13 cellular contexts compared by ENCODE assay signal in genomic region chr3:42546691-42547213, GRCh38. TPM values are rescaled to one million over a fixed set of nuclear protein-coding genes. Genes with fewer than 3 reads are reported as not detected.
DNase-seq lines count a peak whose midpoint lies in the region; ATAC-seq, FAIRE-seq and TF ChIP-seq lines count a peak whose summit lies in the region.
"Had no signal": no experiment of that assay in that cellular context is flagged by ENCODE, and none has a peak within 500 bp of the region (broad histone marks: within the 10 kb centered on the region; RNA-seq: fewer than 3 reads in every experiment).

No MANE protein-coding gene starts in this region.

- TF ChIP-seq CTCF in H1 (IDR thresholded peaks at IDR 0.05; ENCODE audit: control extremely low read depth in 1 of 3, insufficient read depth in 1 of 3, low read depth in 1 of 3, low read length in 3 of 3): no peak
- TF ChIP-seq CTCF in upper lobe of left lung (IDR thresholded peaks at IDR 0.05): no peak

- H3K14ac ChIP-seq in H1 (ENCODE audit: insufficient read length): no peak overlapping the region

- H3K18ac ChIP-seq in H1 (ENCODE audit: extremely low read depth, low read length): no peak overlapping the region

- CTCF ChIA-PET in H1 (lab: Charles Lee; ENCODE audit: partially characterized antibody): interaction anchor here (0.6 to 23.9 kb wide), 27 partner anchors 11 to 589 kb away, joined by 3 to 458 read pairs (median 4); partner anchors contain the start of gene VIPR1

- no peaks in the 10 kb centered on the region for H3K23me2 ChIP-seq in H1 (ENCODE audit: low read depth, low read length)

- H4K5ac ChIP-seq in H1 (ENCODE audit: insufficient read length, low read depth, low read length): no peak overlapping the region

- TF ChIP-seq EP300 in H1 (IDR thresholded peaks at IDR 0.05; ENCODE audit: borderline replicate concordance in 1 of 2, low read depth in 2 of 2, low read length in 2 of 2) (no peak), upper lobe of left lung (IDR thresholded peaks at IDR 0.05) (no peak)

- no peak for FAIRE-seq in H1 (lab: Jason Lieb, UNC)

- H3K23ac ChIP-seq in H1 (ENCODE audit: insufficient read length): no peak overlapping the region

- H3K27me3 ChIP-seq in H1 (replicated peaks in 1 of 4; ENCODE audit: control insufficient read depth in 3 of 4, extremely low read depth in 1 of 4, insufficient read depth in 3 of 4, low read length in 3 of 4) (no peaks in the 10 kb centered on the region), upper lobe of left lung (no peaks in the 10 kb centered on the region)
- H3K27me3 ChIP-seq: MG63 had no signal

- no peaks in the 10 kb centered on the region for H3K79me1 ChIP-seq in H1 (ENCODE audit: low read depth, low read length)

- H2BK5ac ChIP-seq in H1 (ENCODE audit: low read depth, low read length): no peak overlapping the region

- TF ChIP-seq POLR2A in H1 (IDR thresholded peaks at IDR 0.05; ENCODE audit: control extremely low read depth in 1 of 2, low read depth in 2 of 2, low read length in 2 of 2) (no peak), upper lobe of left lung (IDR thresholded peaks at IDR 0.05) (no peak)

- H2AK5ac ChIP-seq in H1 (ENCODE audit: low read depth, low read length): no peak overlapping the region

- DNase-seq in D341Med (ENCODE audit: low spot score): peak; percentile 11
- no peak for DNase-seq in SK-N-MC (ENCODE audit: low read depth, low spot score)
- no peak for DNase-seq in H1 (ENCODE audit: low read depth in 1 of 2, low spot score in 2 of 2)
- DNase-seq in upper lobe of left lung: peak in 1 of 2 donors; percentile 11
- DNase-seq in COLO668 (lab: John Stamatoyannopoulos, UW; ENCODE audit: unreplicated experiment): no peak
- no peak for DNase-seq in activated CD4-positive, CD25-positive, alpha-beta regulatory T cell (lab: John Stamatoyannopoulos, UW)
- DNase-seq: GF-D8, NCI-H1436 treated with DMSO at 0.1 percent for 48 hours had no signal

- H3K9ac ChIP-seq in SK-N-MC (ENCODE audit: insufficient read length): no peak overlapping the region
- no peak overlapping the region for H3K9ac ChIP-seq in H1 (replicated peaks in 1 of 4; ENCODE audit: extremely low read depth in 1 of 4, low read depth in 3 of 4, low read length in 3 of 4)
- H3K9ac ChIP-seq: GM23248 had no signal

- H3K9me3 ChIP-seq in SK-N-MC (ENCODE audit: low read depth, low read length) (no peaks in the 10 kb centered on the region), H1 (ENCODE audit: insufficient read depth in 2 of 2, low read depth in 1 of 2, low read length in 1 of 2) (no peaks in the 10 kb centered on the region), upper lobe of left lung (no peaks in the 10 kb centered on the region)
- H3K9me3 ChIP-seq: MG63 had no signal

- H3K36me3 ChIP-seq in SK-N-MC (ENCODE audit: insufficient read depth, low read length) (no peaks in the 10 kb centered on the region), H1 (ENCODE audit: control insufficient read depth in 2 of 4, insufficient read depth in 4 of 4, low read length in 3 of 4) (peaks cover 0 to 9% (median 1%) of the 10 kb centered on the region in 4 experiments; a peak in 3 of 8 replicates), upper lobe of left lung (peaks cover 0 to 19% (median 3%) of the 10 kb centered on the region in 4 donors)
- H3K36me3 ChIP-seq: MG63 had no signal

- no peak for TF ChIP-seq RAD21 in H1 (IDR thresholded peaks at IDR 0.05 in 1 of 2, conservative IDR thresholded peaks at IDR 0.05 in 1 of 2; ENCODE audit: low read depth in 2 of 2, low read length in 2 of 2)

- WGBS in H1 (ENCODE audit: extremely low coverage in 1 of 2, insufficient coverage in 1 of 2, insufficient read length in 1 of 2, insufficient replicate concordance in 2 of 2, low coverage in 1 of 2, low lambda C conversion rate in 2 of 2, missing lambda C conversion rate in 1 of 2), 2 experiments: 90% methylated on average over 3 of the region's 3 CpGs; no CpG with 5 or more reads in 1 of the 2 experiments
- WGBS in upper lobe of left lung, 2 donors: 83 to 98% methylated on average over 3 of the region's 3 CpGs

- no peak overlapping the region for H4K8ac ChIP-seq in H1 (ENCODE audit: extremely low read depth, insufficient read depth, low read length)

- peaks cover 0 to 2% of the 10 kb centered on the region in 2 experiments for H4K20me1 ChIP-seq in H1 (replicated peaks in 1 of 2; ENCODE audit: control insufficient read depth in 1 of 2, insufficient read depth in 2 of 2, low read length in 2 of 2)

- peak overlapping the region; percentile 31 for H3K27ac ChIP-seq in SK-N-MC
- no peak overlapping the region for H3K27ac ChIP-seq in H1 (ENCODE audit: low read depth, low read length)
- peak overlapping the region; percentile 45 to 92 (median 88) for H3K27ac ChIP-seq in upper lobe of left lung
- H3K27ac ChIP-seq: GM23248, PC-9, RWPE1 had no signal

- no peak overlapping the region for H2BK20ac ChIP-seq in H1 (ENCODE audit: low read length)

- H2BK120ac ChIP-seq in H1 (replicated peaks; ENCODE audit: low read depth, low read length): no peak overlapping the region

- H3K4me1 ChIP-seq in H1 (replicated peaks in 1 of 4; ENCODE audit: control insufficient read depth in 3 of 4, insufficient read depth in 4 of 4, low read length in 3 of 4): no peaks in the 10 kb centered on the region
- H3K4me1 ChIP-seq in upper lobe of left lung: peaks cover 53 to 62% (median 59%) of the 10 kb centered on the region in 4 donors

- no peak overlapping the region for H3K4me2 ChIP-seq in H1 (ENCODE audit: insufficient read depth in 1 of 2, low read depth in 2 of 2, low read length in 2 of 2)
- H3K4me2 ChIP-seq: PC-9 had no signal

- no peak overlapping the region for H2BK12ac ChIP-seq in H1 (ENCODE audit: low read depth, low read length)

- H3K79me2 ChIP-seq in H1 (ENCODE audit: control insufficient read depth in 1 of 2, insufficient read depth in 2 of 2, low read length in 2 of 2): no peaks in the 10 kb centered on the region

- ATAC-seq in upper lobe of left lung (ENCODE audit: low FRiP score in 2 of 2): no peak
- no peak for ATAC-seq in HG03457 (IDR thresholded peaks at IDR 0.05; ENCODE audit: unreplicated experiment)

- POLR2A ChIA-PET in H1 (lab: Charles Lee; ENCODE audit: partially characterized antibody): interaction anchor here (3.4 kb wide), 1 partner anchor 15 kb away, joined by 8 read pairs; no protein-coding TSS in a partner anchor

- no peak overlapping the region for H2BK15ac ChIP-seq in H1 (ENCODE audit: low read length)

- H3K4me3 ChIP-seq in SK-N-MC (no peak overlapping the region), H1 (ENCODE audit: extremely low read depth in 1 of 4, insufficient read depth in 2 of 4, low read depth in 3 of 4, low read length in 4 of 4) (no peak overlapping the region), upper lobe of left lung (no peak overlapping the region)
- H3K4me3 ChIP-seq: GM23248, MG63, PC-9 had no signal

- H4K91ac ChIP-seq in H1 (replicated peaks; ENCODE audit: insufficient read length, low read length): no peak overlapping the region

- H3K56ac ChIP-seq in H1 (replicated peaks; ENCODE audit: insufficient read length, low read depth, low read length): no peak overlapping the region

- no peak overlapping the region for H2AFZ ChIP-seq in H1 (ENCODE audit: low read length)
- H2AFZ ChIP-seq: GM23248, PC-9 had no signal

- H3K4ac ChIP-seq in H1 (replicated peaks; ENCODE audit: insufficient read length, low read depth, low read length): no peak overlapping the region

RNA-seq across cellular contexts. Expression of gene SEC22C, which starts 35.0 kb away (rescaled TPM):
- 38.3 and 38.5 TPM in 2 replicates for total RNA-seq in H1 (2021; fragmentation: NEBNext Ultra II Directional; extraction: Animal tissue kit (Norgen Biotek cat#: 25700))
- 19.8 and 23.4 TPM in 2 replicates for polyA plus RNA-seq in H1 (2011; rRNA removed)
- polyA plus RNA-seq in H1 (2011; cell fraction: cytosol; rRNA removed): 25.6 TPM
- polyA plus RNA-seq in H1 (2011; cell fraction: nucleus; rRNA removed): 22.7 TPM
- polyA plus RNA-seq in H1 (2012, experiment 1 of 2): 25.4 to 32.0 TPM (median 31.8 TPM) in 4 replicates
- 19.9 TPM for polyA plus RNA-seq in H1 (2012, experiment 2 of 2)
- 30.9 TPM for polyA plus RNA-seq in H1 (2013, experiment 1 of 2)
- 32.7 TPM for polyA plus RNA-seq in H1 (2013, experiment 2 of 2)
- polyA minus RNA-seq in H1 (2011; rRNA and poly(A)+ RNA removed): 20.6 and 29.3 TPM in 2 replicates
- polyA minus RNA-seq in H1 (2011; cell fraction: cytosol; rRNA and poly(A)+ RNA removed): 18.1 TPM
- polyA minus RNA-seq in H1 (2011; cell fraction: nucleus; rRNA and poly(A)+ RNA removed): 19.2 TPM
- total RNA-seq in upper lobe of left lung: 10 to 100 TPM; 36.3 to 59.7 (median 50.6) TPM

RNA-seq across cellular contexts. Expression of gene SS18L2, which starts 43.9 kb away (rescaled TPM):
- total RNA-seq in H1 (2021; fragmentation: NEBNext Ultra II Directional; extraction: Animal tissue kit (Norgen Biotek cat#: 25700)): 80.7 and 82.7 TPM in 2 replicates
- polyA plus RNA-seq in H1 (2011; rRNA removed): 32.1 and 61.2 TPM in 2 replicates
- polyA plus RNA-seq in H1 (2011; cell fraction: cytosol; rRNA removed): 73.3 TPM
- polyA plus RNA-seq in H1 (2011; cell fraction: nucleus; rRNA removed): 21.5 TPM
- polyA plus RNA-seq in H1 (2012, experiment 1 of 2): 82.1 to 130 TPM (median 92.2 TPM) in 4 replicates
- 61.5 TPM for polyA plus RNA-seq in H1 (2012, experiment 2 of 2)
- polyA plus RNA-seq in H1 (2013, experiment 1 of 2): 91.7 TPM
- 91.6 TPM for polyA plus RNA-seq in H1 (2013, experiment 2 of 2)
- 24.6 and 29.3 TPM in 2 replicates for polyA minus RNA-seq in H1 (2011; rRNA and poly(A)+ RNA removed)
- polyA minus RNA-seq in H1 (2011; cell fraction: cytosol; rRNA and poly(A)+ RNA removed): 19.2 TPM
- polyA minus RNA-seq in H1 (2011; cell fraction: nucleus; rRNA and poly(A)+ RNA removed): 24.3 TPM
- 10 to 100 TPM in 4 of 6 donors, 1 to 10 TPM in 2; 2.6 to 25.8 (median 17.9) TPM for total RNA-seq in upper lobe of left lung

RNA-seq across cellular contexts. Expression of gene VIPR1, which starts 44.3 kb away (rescaled TPM):
- 10.1 and 11.3 TPM in 2 replicates for total RNA-seq in H1 (2021; fragmentation: NEBNext Ultra II Directional; extraction: Animal tissue kit (Norgen Biotek cat#: 25700))
- 7.8 and 11.1 TPM in 2 replicates for polyA plus RNA-seq in H1 (2011; rRNA removed)
- polyA plus RNA-seq in H1 (2011; cell fraction: cytosol; rRNA removed): 8.5 TPM
- 44.7 TPM for polyA plus RNA-seq in H1 (2011; cell fraction: nucleus; rRNA removed)
- polyA plus RNA-seq in H1 (2012, experiment 1 of 2): 8.8 to 11.3 TPM (median 9.7 TPM) in 4 replicates
- 7.9 TPM for polyA plus RNA-seq in H1 (2012, experiment 2 of 2)
- 6.8 TPM for polyA plus RNA-seq in H1 (2013, experiment 1 of 2)
- 6.5 TPM for polyA plus RNA-seq in H1 (2013, experiment 2 of 2)
- 9.8 and 15.7 TPM in 2 replicates for polyA minus RNA-seq in H1 (2011; rRNA and poly(A)+ RNA removed)
- 21.9 TPM for polyA minus RNA-seq in H1 (2011; cell fraction: cytosol; rRNA and poly(A)+ RNA removed)
- polyA minus RNA-seq in H1 (2011; cell fraction: nucleus; rRNA and poly(A)+ RNA removed): 21.9 TPM
- 100 to 1,000 TPM in 4 of 6 donors, 10 to 100 TPM in 2; 92.6 to 577 (median 198) TPM for total RNA-seq in upper lobe of left lung
- total RNA-seq: GM23248 had no signal
- polyA plus RNA-seq: GM23248 had no signal

RNA-seq across cellular contexts. Expression of gene NKTR, which starts 53.7 kb away (rescaled TPM):
- total RNA-seq in H1 (2021; fragmentation: NEBNext Ultra II Directional; extraction: Animal tissue kit (Norgen Biotek cat#: 25700)): 56.6 and 62.2 TPM in 2 replicates
- polyA plus RNA-seq in H1 (2011; rRNA removed): 17.9 and 24.1 TPM in 2 replicates
- polyA plus RNA-seq in H1 (2011; cell fraction: cytosol; rRNA removed): 45.9 TPM
- 47.4 TPM for polyA plus RNA-seq in H1 (2011; cell fraction: nucleus; rRNA removed)
- 29.7 to 59.2 TPM (median 39.3 TPM) in 4 replicates for polyA plus RNA-seq in H1 (2012, experiment 1 of 2)
- 2.2 TPM for polyA plus RNA-seq in H1 (2012, experiment 2 of 2)
- polyA plus RNA-seq in H1 (2013, experiment 1 of 2): 63.1 TPM
- 51.1 TPM for polyA plus RNA-seq in H1 (2013, experiment 2 of 2)
- polyA minus RNA-seq in H1 (2011; rRNA and poly(A)+ RNA removed): 36.1 and 45.4 TPM in 2 replicates
- 40.8 TPM for polyA minus RNA-seq in H1 (2011; cell fraction: cytosol; rRNA and poly(A)+ RNA removed)
- 130 TPM for polyA minus RNA-seq in H1 (2011; cell fraction: nucleus; rRNA and poly(A)+ RNA removed)
- total RNA-seq in upper lobe of left lung: 100 to 1,000 TPM in 3 of 6 donors, 10 to 100 TPM in 3; 53.7 to 231 (median 103) TPM
